Comparison of ENCODE assay signal across 8 cellular contexts in genomic region chr13:44921931-44922758, GRCh38.
DNase-seq lines count a peak whose midpoint lies in the region; ATAC-seq and TF ChIP-seq lines count a peak whose summit lies in the region.
"Had no signal": no experiment of that assay in that cellular context is flagged by ENCODE, and none has a peak within 500 bp of the region (broad histone marks: within the 10 kb centered on the region; RNA-seq: fewer than 3 reads in every experiment).

No MANE protein-coding gene starts in this region.

- DNase-seq in HS-5 (ENCODE audit: low read depth) (peak; percentile 64), amniotic epithelial cell (ENCODE audit: low read depth) (peak; percentile 100), iris pigment epithelial cell (ENCODE audit: low read depth) (peak; percentile 97), thyroid gland (peak; percentile 23 to 27), NCI-H524 treated with DMSO at 0.1 percent for 48 hours (lab: John Stamatoyannopoulos, UW) (no peak), DMS79 (lab: John Stamatoyannopoulos, UW) (no peak)
- DNase-seq: T-helper 9 cell had no signal

- WGBS in thyroid gland, 2 donors, result 13 to 57% methylated on average over 1 to 2 of the region's 2 CpGs

- TF ChIP-seq POLR2A in thyroid gland (IDR thresholded peaks at IDR 0.05), result no peak

- intact Hi-C loops in thyroid gland (cut with DNase I), result no loop called here

- no peaks in the 10 kb centered on the region for H3K9me3 ChIP-seq in thyroid gland

- no peak overlapping the region for H3K4me3 ChIP-seq in thyroid gland (replicated peaks in 1 of 3)

- peak in 1 of 6 experiments; percentile 16 for TF ChIP-seq CTCF in thyroid gland (IDR thresholded peaks at IDR 0.05)

- ATAC-seq in HG03108 (IDR thresholded peaks at IDR 0.05; ENCODE audit: unreplicated experiment), result no peak

- no peaks in the 10 kb centered on the region for H3K27me3 ChIP-seq in thyroid gland

- no peaks in the 10 kb centered on the region for H3K36me3 ChIP-seq in thyroid gland

- H3K27ac ChIP-seq in thyroid gland, result peak overlapping the region; percentile 62 to 91 (median 76)

- H3K4me1 ChIP-seq in thyroid gland, result peaks cover 28 to 29% of the 10 kb centered on the region in 2 donors

Comparison
In these comparisons a context has a peak if more than half of its experiments do, and no peak if none do; other contexts are left out.
1. DNase-seq: peak in HS-5 (single experiment), amniotic epithelial cell (single experiment), iris pigment epithelial cell (single experiment) and thyroid gland (2 of 2); none in NCI-H524 treated with DMSO at 0.1 percent for 48 hours (single experiment) and DMS79 (single experiment).